ENCODE assay signal across 12 cellular contexts in genomic region chr12:48185181-48185919, GRCh38. TPM values are rescaled to one million over a fixed set of nuclear protein-coding genes. Genes with fewer than 3 reads are reported as not detected.
DNase-seq lines count a peak whose midpoint lies in the region; ATAC-seq and TF ChIP-seq lines count a peak whose summit lies in the region.
"Had no signal": no experiment of that assay in that cellular context is flagged by ENCODE, and none has a peak within 500 bp of the region (broad histone marks: within the 10 kb centered on the region; RNA-seq: fewer than 3 reads in every experiment).

No MANE protein-coding gene starts in this region.

- H3K27me3 Mint-ChIP-seq in CD8-positive, alpha-beta T cell (ENCODE audit: low read depth) = peaks cover 20% of the 10 kb centered on the region
- peaks cover 55% of the 10 kb centered on the region for H3K27me3 Mint-ChIP-seq in nephron (ENCODE audit: low read depth)

- intact Hi-C loops in CD8-positive, alpha-beta T cell (cut with DNase I, micrococcal nuclease) = loop anchor here in 1 of 2 experiments (10.0 kb wide), 1 partner anchor 269 kb away; no protein-coding TSS in a partner anchor

- TF ChIP-seq CTCF in CD8-positive, alpha-beta T cell (IDR thresholded peaks at IDR 0.05) = no peak
- no peak for TF ChIP-seq CTCF in nephron (IDR thresholded peaks at IDR 0.05; ENCODE audit: unreplicated experiment in 3 of 3)
- TF ChIP-seq CTCF in right atrium auricular region (IDR thresholded peaks at IDR 0.05) = no peak

- no peak overlapping the region for H3K4me3 ChIP-seq in CD8-positive, alpha-beta T cell (ENCODE audit: low read depth, low read length)
- H3K4me3 ChIP-seq in HUES64 (ENCODE audit: low read length) (peak overlapping the region; percentile 73), right atrium auricular region (no peak overlapping the region)

- no peak overlapping the region for H3K27ac Mint-ChIP-seq in CD8-positive, alpha-beta T cell
- peak overlapping the region in 2 of 3 experiments; percentile 11 to 49 for H3K27ac Mint-ChIP-seq in nephron

- no peaks in the 10 kb centered on the region for H3K36me3 ChIP-seq in CD8-positive, alpha-beta T cell (ENCODE audit: insufficient read depth, low read length)
- no peaks in the 10 kb centered on the region for H3K36me3 ChIP-seq in HUES64 (ENCODE audit: insufficient read depth, low read length)
- H3K36me3 ChIP-seq in right atrium auricular region = no peaks in the 10 kb centered on the region

- no peaks in the 10 kb centered on the region for H3K9me3 Mint-ChIP-seq in CD8-positive, alpha-beta T cell
- no peaks in the 10 kb centered on the region for H3K9me3 Mint-ChIP-seq in nephron

- peak overlapping the region; percentile 93 for H3K4me3 Mint-ChIP-seq in CD8-positive, alpha-beta T cell
- H3K4me3 Mint-ChIP-seq in nephron = peak overlapping the region; percentile 59 to 80 (median 74)

- no peak for DNase-seq in CD8-positive, alpha-beta T cell
- DNase-seq in ecto neural progenitor cell (ENCODE audit: low spot score) (peak; percentile 65), GM19238 (ENCODE audit: insufficient read length, low spot score) (no peak), right atrium auricular region (ENCODE audit: low spot score) (no peak), DMS153 treated with DMSO at 0.1 percent for 48 hours (lab: John Stamatoyannopoulos, UW; ENCODE audit: unreplicated experiment) (no peak)
- DNase-seq: GDM1; NCI-H446 treated with DMSO at 0.1 percent for 48 hours; small intestine; stimulated activated naive CD4-positive, alpha-beta T cell had no signal

- POLR2A ChIA-PET in CD8-positive, alpha-beta T cell (lab: Charles Lee) = interaction anchor here (2.9 kb wide), 1 partner anchor 13 kb away, joined by 24 read pairs; no protein-coding TSS in a partner anchor

- no peak overlapping the region for H3K9ac ChIP-seq in HUES64 (ENCODE audit: low read depth, low read length)

- peaks cover 5% of the 10 kb centered on the region for H3K36me3 Mint-ChIP-seq in CD8-positive, alpha-beta T cell
- no peaks in the 10 kb centered on the region for H3K36me3 Mint-ChIP-seq in nephron (ENCODE audit: low read depth)

- CTCF ChIA-PET in CD8-positive, alpha-beta T cell (lab: Charles Lee) = interaction anchor here (0.6 to 8.8 kb wide), 4 partner anchors 15 to 433 kb away, joined by 3 to 95 read pairs (median 4); partner anchors contain the start of gene OR10AD1

- peaks cover 14% of the 10 kb centered on the region for H3K4me1 ChIP-seq in CD8-positive, alpha-beta T cell (ENCODE audit: insufficient read depth, low read length)
- H3K4me1 ChIP-seq in HUES64 (ENCODE audit: insufficient read depth, low read length) = peaks cover 20% of the 10 kb centered on the region
- H3K4me1 ChIP-seq in right atrium auricular region = peaks cover 0 to 25% of the 10 kb centered on the region in 2 donors

- no peak overlapping the region for H3K27ac ChIP-seq in CD8-positive, alpha-beta T cell (ENCODE audit: low read depth, low read length)
- no peak overlapping the region for H3K27ac ChIP-seq in HUES64 (ENCODE audit: low read depth, low read length)
- H3K27ac ChIP-seq in right atrium auricular region = no peak overlapping the region

- 49% methylated on average over 10 of the region's 10 CpGs for WGBS in HUES64

- H3K4me1 Mint-ChIP-seq in CD8-positive, alpha-beta T cell (ENCODE audit: low read depth) = peaks cover 6% of the 10 kb centered on the region
- peaks cover 54% of the 10 kb centered on the region for H3K4me1 Mint-ChIP-seq in nephron

- H3K27me3 ChIP-seq in CD8-positive, alpha-beta T cell (ENCODE audit: insufficient read depth, low read length) = peaks cover 6% of the 10 kb centered on the region
- peaks cover 92% of the 10 kb centered on the region for H3K27me3 ChIP-seq in HUES64 (ENCODE audit: insufficient read depth, low read length)
- H3K27me3 ChIP-seq in right atrium auricular region = peaks cover 0 to 12% of the 10 kb centered on the region in 2 donors

- H3K9me3 ChIP-seq in CD8-positive, alpha-beta T cell (ENCODE audit: low read length) = no peaks in the 10 kb centered on the region
- H3K9me3 ChIP-seq in HUES64 (ENCODE audit: insufficient read depth, low read depth, low read length) (no peaks in the 10 kb centered on the region), right atrium auricular region (no peaks in the 10 kb centered on the region)

- no peak for ATAC-seq in CD8-positive, alpha-beta T cell
- ATAC-seq in HG03045 (IDR thresholded peaks at IDR 0.05; ENCODE audit: unreplicated experiment) = no peak

RNA-seq across cellular contexts. Expression of gene CCDC184, which starts 1.9 kb away (rescaled TPM):
- total RNA-seq in CD8-positive, alpha-beta T cell = 1 to 10 TPM in 1 of 2 experiments, under 1 TPM in 1; 0.90 to 1.3 TPM
- 1.00 TPM for polyA plus RNA-seq in HUES64 (2013, experiment 1 of 2)
- polyA plus RNA-seq in HUES64 (2013, experiment 2 of 2) = 2.2 TPM
- 1 to 10 TPM in 1 of 2 donors, under 1 TPM in 1; 0.37 to 1.4 TPM for total RNA-seq in right atrium auricular region

RNA-seq across cellular contexts. Expression of gene OR10AD1, which starts 17.7 kb away (rescaled TPM):
- total RNA-seq in CD8-positive, alpha-beta T cell = not detected
- polyA plus RNA-seq in HUES64 (2013, experiment 1 of 2) = not detected
- not detected for polyA plus RNA-seq in HUES64 (2013, experiment 2 of 2)
- total RNA-seq in right atrium auricular region = not detected
- polyA plus RNA-seq: small intestine had no signal

RNA-seq across cellular contexts. Expression of gene ASB8, which starts 28.0 kb away (rescaled TPM):
- total RNA-seq in CD8-positive, alpha-beta T cell = 10 to 100 TPM; 54.7 to 55.6 TPM
- 6.5 TPM for polyA plus RNA-seq in HUES64 (2013, experiment 1 of 2)
- 5.9 TPM for polyA plus RNA-seq in HUES64 (2013, experiment 2 of 2)
- 10 to 100 TPM; 35.7 to 68.6 TPM for total RNA-seq in right atrium auricular region
